Comparison of ENCODE assay signal across 7 cellular contexts in the genomic region with DNA sequence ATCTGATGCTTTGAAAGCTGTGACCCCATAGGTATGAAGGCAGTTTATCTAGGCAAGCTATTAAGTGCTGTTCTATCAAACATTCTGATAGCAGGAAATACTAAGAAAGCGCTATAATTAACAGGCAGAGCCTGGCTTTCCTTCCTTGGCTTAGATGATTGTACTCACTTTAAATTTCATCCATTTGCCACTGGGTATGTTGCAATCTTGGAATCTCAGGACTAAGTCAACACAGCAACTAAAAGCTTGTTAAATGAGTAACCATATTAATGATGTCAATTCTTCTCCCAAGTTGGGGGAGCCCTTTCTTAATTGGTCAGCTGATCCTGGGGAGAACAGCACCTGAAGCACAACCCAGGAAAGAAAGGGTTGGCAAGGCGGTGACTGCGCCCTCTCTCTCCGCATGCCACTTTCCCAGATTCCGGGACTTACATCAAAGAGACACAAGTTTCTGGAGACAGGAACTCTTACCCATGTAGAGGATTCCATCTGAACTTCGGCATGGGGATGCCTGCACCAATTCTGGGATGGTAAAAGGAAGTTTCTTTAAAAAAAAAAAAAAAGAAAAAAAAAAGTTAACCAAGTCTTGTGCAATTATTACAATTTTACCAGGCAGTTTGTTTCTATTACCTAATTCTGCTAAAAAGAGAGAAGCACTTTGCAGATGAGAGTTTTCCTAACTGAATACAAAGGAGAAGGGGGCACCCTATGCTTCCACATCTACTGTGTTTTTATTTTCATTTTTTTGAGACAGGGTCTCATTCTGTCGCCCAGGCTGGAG. TPM values are rescaled to one million over a fixed set of nuclear protein-coding genes. Genes with fewer than 3 reads are reported as not detected.
DNase-seq lines count a peak whose midpoint lies in the region; ATAC-seq and TF ChIP-seq lines count a peak whose summit lies in the region.

No MANE protein-coding gene starts in this region.

- H3K27me3 Mint-ChIP-seq in activated CD8-positive, alpha-beta memory T cell treated with anti-CD3 and anti-CD28 coated beads, Interleukin-2, amount 10 ng/mL, durations not matched to agents 7 days and 5 days, result no peaks in the 10 kb centered on the region

- H3K4me1 ChIP-seq in subcutaneous abdominal adipose tissue (ENCODE audit: control insufficient read depth in 5 of 5, insufficient read depth in 5 of 5, low read length in 5 of 5), result peaks cover 0 to 28% (median 20%) of the 10 kb centered on the region in 5 donors

- peak; percentile 15 for ATAC-seq in GM21515 (IDR thresholded peaks at IDR 0.05; ENCODE audit: unreplicated experiment)
- ATAC-seq in GM19455 (IDR thresholded peaks at IDR 0.05; ENCODE audit: unreplicated experiment), result no peak
- ATAC-seq in activated CD8-positive, alpha-beta memory T cell treated with anti-CD3 and anti-CD28 coated beads, Interleukin-2, amount 10 ng/mL, durations not matched to agents 7 days and 5 days, result no peak

- H3K36me3 ChIP-seq in subcutaneous abdominal adipose tissue (ENCODE audit: control insufficient read depth in 5 of 5, insufficient read depth in 5 of 5, low read length in 5 of 5), result peaks cover 10 to 37% (median 23%) of the 10 kb centered on the region in 5 donors

- no peak overlapping the region for H3K4me3 Mint-ChIP-seq in activated CD8-positive, alpha-beta memory T cell treated with anti-CD3 and anti-CD28 coated beads, Interleukin-2, amount 10 ng/mL, durations not matched to agents 7 days and 5 days

- no peak overlapping the region for H3K27ac Mint-ChIP-seq in activated CD8-positive, alpha-beta memory T cell treated with anti-CD3 and anti-CD28 coated beads, Interleukin-2, amount 10 ng/mL, durations not matched to agents 7 days and 5 days

- TF ChIP-seq CTCF in fibroblast of pulmonary artery (IDR thresholded peaks at IDR 0.05; ENCODE audit: low read length, missing control alignments), result no peak

- H3K36me3 Mint-ChIP-seq in activated CD8-positive, alpha-beta memory T cell treated with anti-CD3 and anti-CD28 coated beads, Interleukin-2, amount 10 ng/mL, durations not matched to agents 7 days and 5 days, result peaks cover 32% of the 10 kb centered on the region

- CTCF ChIA-PET in activated CD8-positive, alpha-beta memory T cell treated with anti-CD3 and anti-CD28 coated beads, Interleukin-2, amount 10 ng/mL, durations not matched to agents 7 days and 5 days (lab: Charles Lee), result interaction anchor here (0.9 to 3.6 kb wide), 4 partner anchors 11 to 59 kb away, joined by 3 to 19 read pairs (median 5); no protein-coding TSS in a partner anchor

- no peaks in the 10 kb centered on the region for H3K27me3 ChIP-seq in subcutaneous abdominal adipose tissue (ENCODE audit: control insufficient read depth in 5 of 5, insufficient read depth in 4 of 5, low read length in 5 of 5)

- H3K9me3 Mint-ChIP-seq in activated CD8-positive, alpha-beta memory T cell treated with anti-CD3 and anti-CD28 coated beads, Interleukin-2, amount 10 ng/mL, durations not matched to agents 7 days and 5 days (ENCODE audit: low read depth), result no peaks in the 10 kb centered on the region

- H3K27ac ChIP-seq in subcutaneous abdominal adipose tissue (ENCODE audit: low read depth, low read length), result peak overlapping the region; percentile 33

- peaks cover 0 to 3% (median 0%) of the 10 kb centered on the region in 5 donors for H3K9me3 ChIP-seq in subcutaneous abdominal adipose tissue (ENCODE audit: control insufficient read depth in 5 of 5, low read length in 5 of 5)

- no peak overlapping the region for H3K4me3 ChIP-seq in fibroblast of pulmonary artery (replicated peaks; ENCODE audit: low read depth, low read length)
- no peak overlapping the region for H3K4me3 ChIP-seq in subcutaneous abdominal adipose tissue (ENCODE audit: low read depth in 1 of 5, low read length in 5 of 5)

- H3K9ac ChIP-seq in subcutaneous abdominal adipose tissue (ENCODE audit: low read length in 5 of 5), result no peak overlapping the region

- peaks cover 2% of the 10 kb centered on the region for H3K4me1 Mint-ChIP-seq in activated CD8-positive, alpha-beta memory T cell treated with anti-CD3 and anti-CD28 coated beads, Interleukin-2, amount 10 ng/mL, durations not matched to agents 7 days and 5 days

- DNase-seq in NCI-H774 (lab: John Stamatoyannopoulos, UW) (peak; percentile 77), fibroblast of pulmonary artery (ENCODE audit: low read depth) (peak; percentile 74)
- no peak for DNase-seq in activated CD4-positive, alpha-beta T cell treated with anti-CD3 and anti-CD28 coated beads for 1 hour
- no peak for DNase-seq in activated CD8-positive, alpha-beta memory T cell treated with anti-CD3 and anti-CD28 coated beads, Interleukin-2, amount 10 ng/mL, durations not matched to agents 7 days and 5 days

RNA-seq across cellular contexts. Expression of gene ICAM2, which starts 54.5 kb away (rescaled TPM):
- 10 to 100 TPM; 39.0 to 40.6 TPM for total RNA-seq in activated CD8-positive, alpha-beta memory T cell treated with anti-CD3 and anti-CD28 coated beads, Interleukin-2, amount 10 ng/mL, durations not matched to agents 7 days and 5 days

RNA-seq across cellular contexts. Expression of gene ERN1, which starts 55.0 kb away (rescaled TPM):
- 10 to 100 TPM; 21.7 to 22.9 TPM for total RNA-seq in activated CD8-positive, alpha-beta memory T cell treated with anti-CD3 and anti-CD28 coated beads, Interleukin-2, amount 10 ng/mL, durations not matched to agents 7 days and 5 days

Comparison
In these comparisons a context has a peak if more than half of its experiments do, and no peak if none do; other contexts are left out.
1. DNase-seq: peak in NCI-H774 (single experiment) and fibroblast of pulmonary artery (single experiment); none in activated CD4-positive, alpha-beta T cell treated with anti-CD3 and anti-CD28 coated beads for 1 hour (single experiment) and activated CD8-positive, alpha-beta memory T cell treated with anti-CD3 and anti-CD28 coated beads, Interleukin-2, amount 10 ng/mL, durations not matched to agents 7 days and 5 days (single experiment).